Comparison of ENCODE assay signal across 17 cellular contexts in the genomic region with DNA sequence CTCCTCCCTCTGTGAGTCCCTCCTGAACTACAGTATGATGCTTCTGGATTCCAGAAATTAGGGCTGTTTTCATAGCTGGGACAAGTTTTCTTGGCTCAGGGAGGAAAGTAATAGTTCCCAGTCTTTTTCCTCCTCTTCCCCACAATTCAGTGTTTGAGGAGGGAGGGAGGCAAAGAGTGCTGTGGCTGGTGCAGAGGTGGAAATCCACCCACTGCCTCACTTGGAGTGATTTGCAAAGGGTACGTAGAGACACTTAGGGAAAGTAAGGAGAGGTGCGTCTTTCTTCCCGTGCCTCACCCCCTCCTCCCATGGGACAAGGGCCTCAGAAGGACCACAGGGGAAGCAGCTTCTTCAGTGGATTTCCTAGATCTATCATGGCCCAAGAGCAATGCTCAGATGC. TPM values are rescaled to one million over a fixed set of nuclear protein-coding genes. Genes with fewer than 3 reads are reported as not detected.
DNase-seq lines count a peak whose midpoint lies in the region; ATAC-seq, FAIRE-seq and TF ChIP-seq lines count a peak whose summit lies in the region.
"Had no signal": no experiment of that assay in that cellular context is flagged by ENCODE, and none has a peak within 500 bp of the region (broad histone marks: within the 10 kb centered on the region; RNA-seq: fewer than 3 reads in every experiment).

No MANE protein-coding gene starts in this region.

- H3K9ac ChIP-seq in H1 (replicated peaks in 1 of 4; ENCODE audit: extremely low read depth in 1 of 4, low read depth in 3 of 4, low read length in 3 of 4), result no peak overlapping the region

- 85% methylated on average over 3 of the region's 3 CpGs; no CpG with 5 or more reads in 1 of the 2 experiments for WGBS in H1 (ENCODE audit: extremely low coverage in 1 of 2, insufficient coverage in 1 of 2, insufficient read length in 1 of 2, insufficient replicate concordance in 2 of 2, low coverage in 1 of 2, low lambda C conversion rate in 2 of 2, missing lambda C conversion rate in 1 of 2), 2 experiments

- peak overlapping the region; percentile 35; the same call in 1 of the 2 replicates for H2BK5ac ChIP-seq in H1 (ENCODE audit: low read depth, low read length)

- no peaks in the 10 kb centered on the region for H3K27me3 ChIP-seq in breast epithelium
- H3K27me3 ChIP-seq in H1 (replicated peaks in 1 of 4; ENCODE audit: control insufficient read depth in 3 of 4, extremely low read depth in 1 of 4, insufficient read depth in 3 of 4, low read length in 3 of 4), result no peaks in the 10 kb centered on the region
- H3K27me3 ChIP-seq in osteoblast (ENCODE audit: insufficient read depth, low read length), result no peaks in the 10 kb centered on the region

- peaks cover 7% of the 10 kb centered on the region for H3K9me3 Mint-ChIP-seq in MCF 10A (ENCODE audit: unreplicated experiment)
- H3K9me3 Mint-ChIP-seq in stimulated activated memory B cell treated with anti-CD40 and anti-IgM and Interleukin-4, amounts not matched to agents 10 μg/mL and 1 μg/mL and 100 μg/mL, for 72 hours, result peaks cover 3% of the 10 kb centered on the region

- no peak overlapping the region for H2BK15ac ChIP-seq in H1 (ENCODE audit: low read length)

- H2BK12ac ChIP-seq in H1 (ENCODE audit: low read depth, low read length), result peak overlapping the region; percentile 40; the same call in 1 of the 2 replicates

- no peak overlapping the region for H2BK120ac ChIP-seq in H1 (replicated peaks; ENCODE audit: low read depth, low read length)

- H3K79me2 ChIP-seq in H1 (ENCODE audit: control insufficient read depth in 1 of 2, insufficient read depth in 2 of 2, low read length in 2 of 2) (no peaks in the 10 kb centered on the region), osteoblast (ENCODE audit: insufficient read depth, low read length) (no peaks in the 10 kb centered on the region)

- no peak overlapping the region for H3K4me3 Mint-ChIP-seq in MCF 10A (ENCODE audit: unreplicated experiment)
- H3K4me3 Mint-ChIP-seq in stimulated activated memory B cell treated with anti-CD40 and anti-IgM and Interleukin-4, amounts not matched to agents 10 μg/mL and 1 μg/mL and 100 μg/mL, for 72 hours, result no peak overlapping the region
- H3K4me3 Mint-ChIP-seq: CD8-positive, alpha-beta T cell; H9 had no signal

- H3K36me3 ChIP-seq in breast epithelium (no peaks in the 10 kb centered on the region), H1 (ENCODE audit: control insufficient read depth in 2 of 4, insufficient read depth in 4 of 4, low read length in 3 of 4) (no peaks in the 10 kb centered on the region), osteoblast (ENCODE audit: insufficient read depth, low read length) (no peaks in the 10 kb centered on the region)

- no peak for TF ChIP-seq POLR2A in breast epithelium (IDR thresholded peaks at IDR 0.05)
- no peak for TF ChIP-seq POLR2A in H1 (IDR thresholded peaks at IDR 0.05; ENCODE audit: control extremely low read depth in 1 of 2, low read depth in 2 of 2, low read length in 2 of 2)

- no peak for TF ChIP-seq EP300 in H1 (IDR thresholded peaks at IDR 0.05; ENCODE audit: borderline replicate concordance in 1 of 2, low read depth in 2 of 2, low read length in 2 of 2)

- H3K4me3 ChIP-seq in breast epithelium (no peak overlapping the region), H1 (ENCODE audit: extremely low read depth in 1 of 4, insufficient read depth in 2 of 4, low read depth in 3 of 4, low read length in 4 of 4) (no peak overlapping the region), osteoblast (ENCODE audit: insufficient read depth, low read length) (no peak overlapping the region)
- H3K4me3 ChIP-seq: A549 had no signal

- H4K8ac ChIP-seq in H1 (ENCODE audit: extremely low read depth, insufficient read depth, low read length), result no peak overlapping the region

- no peak for TF ChIP-seq CTCF in MCF 10A (IDR thresholded peaks at IDR 0.05; ENCODE audit: unreplicated experiment)
- TF ChIP-seq CTCF in breast epithelium (IDR thresholded peaks at IDR 0.05), result no peak
- no peak for TF ChIP-seq CTCF in H1 (IDR thresholded peaks at IDR 0.05; ENCODE audit: control extremely low read depth in 1 of 3, insufficient read depth in 1 of 3, low read depth in 1 of 3, low read length in 3 of 3)
- no peak for TF ChIP-seq CTCF in osteoblast (IDR thresholded peaks at IDR 0.05; ENCODE audit: extremely low read depth, low read depth, low read length)

- no peak overlapping the region for H3K14ac ChIP-seq in H1 (ENCODE audit: insufficient read length)

- no peaks in the 10 kb centered on the region for H4K20me1 ChIP-seq in H1 (replicated peaks in 1 of 2; ENCODE audit: control insufficient read depth in 1 of 2, insufficient read depth in 2 of 2, low read length in 2 of 2)
- H4K20me1 ChIP-seq in osteoblast (ENCODE audit: insufficient read depth, low read length), result no peaks in the 10 kb centered on the region

- POLR2A ChIA-PET in MCF 10A (lab: Yijun Ruan, JAX) (interaction anchor here (0.6 kb wide), 1 partner anchor 18 kb away, joined by 3 read pairs; no protein-coding TSS in a partner anchor), H1 (lab: Charles Lee; ENCODE audit: partially characterized antibody) (interaction anchor here (1.2 kb wide), 1 partner anchor 8 kb away, joined by 3 read pairs; no protein-coding TSS in a partner anchor)

- H3K27ac ChIP-seq in breast epithelium (no peak overlapping the region), H1 (ENCODE audit: low read depth, low read length) (no peak overlapping the region), osteoblast (ENCODE audit: low read depth, low read length) (no peak overlapping the region)
- H3K27ac ChIP-seq: 22Rv1, A549 had no signal

- no peak overlapping the region for H3K56ac ChIP-seq in H1 (replicated peaks; ENCODE audit: insufficient read length, low read depth, low read length)

- H2BK20ac ChIP-seq in H1 (ENCODE audit: low read length), result no peak overlapping the region

- FAIRE-seq in H1 (lab: Jason Lieb, UNC), result no peak
- FAIRE-seq: A549 had no signal

- H3K4me1 Mint-ChIP-seq in MCF 10A (ENCODE audit: insufficient read depth, unreplicated experiment), result peaks cover 6% of the 10 kb centered on the region
- peaks cover 45% of the 10 kb centered on the region for H3K4me1 Mint-ChIP-seq in stimulated activated memory B cell treated with anti-CD40 and anti-IgM and Interleukin-4, amounts not matched to agents 10 μg/mL and 1 μg/mL and 100 μg/mL, for 72 hours

- no peaks in the 10 kb centered on the region for H3K36me3 Mint-ChIP-seq in MCF 10A (ENCODE audit: insufficient read depth, unreplicated experiment)
- H3K36me3 Mint-ChIP-seq in stimulated activated memory B cell treated with anti-CD40 and anti-IgM and Interleukin-4, amounts not matched to agents 10 μg/mL and 1 μg/mL and 100 μg/mL, for 72 hours, result peaks cover 4% of the 10 kb centered on the region

- no peak overlapping the region for H4K5ac ChIP-seq in H1 (ENCODE audit: insufficient read length, low read depth, low read length)

- no peak for TF ChIP-seq RAD21 in H1 (IDR thresholded peaks at IDR 0.05 in 1 of 2, conservative IDR thresholded peaks at IDR 0.05 in 1 of 2; ENCODE audit: low read depth in 2 of 2, low read length in 2 of 2)

- peak overlapping the region; percentile 31 for H3K27ac Mint-ChIP-seq in MCF 10A (ENCODE audit: low read depth, unreplicated experiment)
- no peak overlapping the region for H3K27ac Mint-ChIP-seq in stimulated activated memory B cell treated with anti-CD40 and anti-IgM and Interleukin-4, amounts not matched to agents 10 μg/mL and 1 μg/mL and 100 μg/mL, for 72 hours
- H3K27ac Mint-ChIP-seq: CD8-positive, alpha-beta T cell; H9 had no signal

- H2AFZ ChIP-seq in H1 (ENCODE audit: low read length) (no peak overlapping the region), osteoblast (ENCODE audit: low read length) (no peak overlapping the region)

- DNase-seq in MCF 10A (ENCODE audit: unreplicated experiment) (no peak), breast epithelium (ENCODE audit: low spot score in 2 of 2) (no peak), H1 (ENCODE audit: low read depth in 1 of 2, low spot score in 2 of 2) (no peak), osteoblast (ENCODE audit: insufficient read length, low spot score, missing footprints) (peak; percentile 10), NCI-H1417 treated with DMSO at 0.1 percent for 48 hours (lab: John Stamatoyannopoulos, UW) (no peak)
- DNase-seq: AML-193; Calu3; CD8-positive, alpha-beta T cell; DMS79 treated with DMSO at 0.1 percent for 48 hours; GF-D8; GOT3; H9 had no signal

- H2AK5ac ChIP-seq in H1 (ENCODE audit: low read depth, low read length), result no peak overlapping the region

- no TSS peak for BruUV-seq in MCF 10A (replicated peaks; lab: Mats Ljungman, UMichigan)

- ATAC-seq in stimulated activated memory B cell treated with anti-CD40 and anti-IgM and Interleukin-4, amounts not matched to agents 10 μg/mL and 1 μg/mL and 100 μg/mL, for 72 hours, result no peak
- no peak for ATAC-seq in GM18519 (IDR thresholded peaks at IDR 0.05; ENCODE audit: low FRiP score, unreplicated experiment)
- ATAC-seq: A549; CD8-positive, alpha-beta T cell had no signal

- CTCF ChIA-PET in MCF 10A (lab: Yijun Ruan, JAX) (interaction anchor here (0.6 kb wide), 1 partner anchor 1065 kb away, joined by 5 read pairs; no protein-coding TSS in a partner anchor), H1 (lab: Charles Lee; ENCODE audit: partially characterized antibody) (interaction anchor here (0.6 to 2.8 kb wide), 10 partner anchors 13 to 194 kb away, joined by 3 to 9 read pairs (median 3); no protein-coding TSS in a partner anchor)

- intact Hi-C loops in MCF 10A (cut with micrococcal nuclease) (no loop called here), breast epithelium (cut with DNase I; ENCODE audit: low total_unique reads) (no loop called here)

- H3K4ac ChIP-seq in H1 (replicated peaks; ENCODE audit: insufficient read length, low read depth, low read length), result no peak overlapping the region

- no peak overlapping the region for H4K91ac ChIP-seq in H1 (replicated peaks; ENCODE audit: insufficient read length, low read length)

- no peaks in the 10 kb centered on the region for H3K23me2 ChIP-seq in H1 (ENCODE audit: low read depth, low read length)

- no peak overlapping the region for H3K4me2 ChIP-seq in H1 (ENCODE audit: insufficient read depth in 1 of 2, low read depth in 2 of 2, low read length in 2 of 2)
- H3K4me2 ChIP-seq in osteoblast (ENCODE audit: insufficient read depth, low read length), result no peak overlapping the region
- H3K4me2 ChIP-seq: A549 had no signal

- H3K79me1 ChIP-seq in H1 (ENCODE audit: low read depth, low read length), result no peaks in the 10 kb centered on the region

- H3K4me1 ChIP-seq in breast epithelium, result no peaks in the 10 kb centered on the region
- peaks cover under 1 to 23% (median 6%) of the 10 kb centered on the region in 4 experiments; a peak in 6 of 7 replicates for H3K4me1 ChIP-seq in H1 (replicated peaks in 1 of 4; ENCODE audit: control insufficient read depth in 3 of 4, insufficient read depth in 4 of 4, low read length in 3 of 4)
- no peaks in the 10 kb centered on the region for H3K4me1 ChIP-seq in osteoblast (ENCODE audit: insufficient read depth, low read length)
- H3K4me1 ChIP-seq: A549 had no signal

- no peak overlapping the region for H3K23ac ChIP-seq in H1 (ENCODE audit: insufficient read length)

- 0 out of 2 replicates have a peak overlapping the region, but pooled peaks have one; percentile 21 for H3K18ac ChIP-seq in H1 (ENCODE audit: extremely low read depth, low read length)

- H3K9me3 ChIP-seq in breast epithelium (peaks cover 0 to 3% of the 10 kb centered on the region in 2 donors), H1 (ENCODE audit: insufficient read depth in 2 of 2, low read depth in 1 of 2, low read length in 1 of 2) (peaks cover 4% of the 10 kb centered on the region in 2 experiments; a peak in 2 of 4 replicates), osteoblast (ENCODE audit: low read depth, low read length) (no peaks in the 10 kb centered on the region)
- H3K9me3 ChIP-seq: A549 had no signal

- H3K27me3 Mint-ChIP-seq in MCF 10A (ENCODE audit: insufficient read depth, unreplicated experiment), result peaks cover 14% of the 10 kb centered on the region
- H3K27me3 Mint-ChIP-seq in stimulated activated memory B cell treated with anti-CD40 and anti-IgM and Interleukin-4, amounts not matched to agents 10 μg/mL and 1 μg/mL and 100 μg/mL, for 72 hours, result no peaks in the 10 kb centered on the region

RNA-seq across cellular contexts. Expression of a gene that starts 21.9 kb away (rescaled TPM):
- total RNA-seq in MCF 10A (2022), result not detected in 2 replicates
- total RNA-seq in breast epithelium, result 1 to 10 TPM in 2 of 3 donors, under 1 TPM in 1; 0.16 to 2.9 (median 2.6) TPM
- total RNA-seq in H1 (2021; fragmentation: NEBNext Ultra II Directional; extraction: Animal tissue kit (Norgen Biotek cat#: 25700)), result 3.6 and 3.9 TPM in 2 replicates
- 4.1 and 5.9 TPM in 2 replicates for polyA plus RNA-seq in H1 (2011; rRNA removed)
- polyA plus RNA-seq in H1 (2011; cell fraction: cytosol; rRNA removed), result 2.3 TPM
- 7.3 TPM for polyA plus RNA-seq in H1 (2011; cell fraction: nucleus; rRNA removed)
- 5.5 to 10.2 TPM (median 7.5 TPM) in 4 replicates for polyA plus RNA-seq in H1 (2012, experiment 1 of 2)
- polyA plus RNA-seq in H1 (2012, experiment 2 of 2), result 3.6 TPM
- 2.6 TPM for polyA plus RNA-seq in H1 (2013, experiment 1 of 2)
- 2.0 TPM for polyA plus RNA-seq in H1 (2013, experiment 2 of 2)
- 6.8 and 8.4 TPM in 2 replicates for polyA minus RNA-seq in H1 (2011; rRNA and poly(A)+ RNA removed)
- 10.9 TPM for polyA minus RNA-seq in H1 (2011; cell fraction: cytosol; rRNA and poly(A)+ RNA removed)
- polyA minus RNA-seq in H1 (2011; cell fraction: nucleus; rRNA and poly(A)+ RNA removed), result 13.8 TPM
- total RNA-seq in osteoblast, result under 0.01 TPM in 2 replicates
- total RNA-seq: Calu3, HT-29 had no signal
